Comparison of ENCODE assay signal across 24 cellular contexts in the genomic region with DNA sequence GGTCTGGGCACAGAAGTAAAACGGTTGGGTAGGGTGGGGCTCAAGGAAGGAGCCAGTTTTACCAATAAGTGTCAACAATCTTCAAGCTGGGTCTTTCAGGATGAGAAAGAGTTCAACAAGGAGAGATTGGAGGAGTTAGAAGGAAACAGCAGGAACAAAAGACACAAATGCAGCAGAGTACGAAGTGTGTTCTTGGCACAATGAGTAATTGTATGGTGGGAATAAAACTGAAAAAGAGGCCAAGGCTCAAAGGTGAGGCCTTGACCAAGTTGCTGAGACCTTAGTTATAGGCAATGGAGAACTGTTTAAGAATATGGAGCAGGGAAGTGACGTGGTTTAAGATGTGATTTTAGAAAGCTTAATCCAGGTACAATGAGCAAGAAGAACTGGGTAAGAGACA.
DNase-seq lines count a peak whose midpoint lies in the region; ATAC-seq, FAIRE-seq and TF ChIP-seq lines count a peak whose summit lies in the region.
"Had no signal": no experiment of that assay in that cellular context is flagged by ENCODE, and none has a peak within 500 bp of the region (broad histone marks: within the 10 kb centered on the region; RNA-seq: fewer than 3 reads in every experiment).

No MANE protein-coding gene starts in this region.

- FAIRE-seq in K562 (lab: Jason Lieb, UNC), result no peak
- FAIRE-seq: A549, GM12878, GM12892, GM18507 had no signal

- H3K36me3 ChIP-seq in K562 (ENCODE audit: control insufficient read depth, insufficient read depth, low read length) (no peaks in the 10 kb centered on the region), neural progenitor cell (peaks cover 3% of the 10 kb centered on the region), right lobe of liver (no peaks in the 10 kb centered on the region)
- H3K36me3 ChIP-seq: BLaER1 treated with 17β-estradiol and CSF1 and Interleukin-3, amounts not matched to agents 10 nM and 100 nM had no signal

- H2AFZ ChIP-seq in K562 (ENCODE audit: low read depth, low read length) (no peak overlapping the region), neural progenitor cell (replicated peaks) (peak overlapping the region; percentile 12)

- TF ChIP-seq RAD21 in K562 (CRISPR knock-in tag; conservative IDR thresholded peaks at IDR 0.05 in 1 of 2, IDR thresholded peaks at IDR 0.05 in 1 of 2), result no peak

- no peaks in the 10 kb centered on the region for H3K9me1 ChIP-seq in K562 (ENCODE audit: control insufficient read depth, insufficient read depth, low read length)

- intact Hi-C loops in K562 (cut with micrococcal nuclease), result no loop called here
- intact Hi-C loops in left colon (cut with DNase I, micrococcal nuclease), result no loop called here
- intact Hi-C loops in right lobe of liver (cut with DNase I), result no loop called here

- H3K27ac ChIP-seq in K562 (ENCODE audit: extremely low read depth, low read depth, low read length) (no peak overlapping the region), neural progenitor cell (no peak overlapping the region), right lobe of liver (no peak overlapping the region)
- H3K27ac ChIP-seq: 22Rv1; A549; BLaER1 treated with 17β-estradiol and CSF1 and Interleukin-3, amounts not matched to agents 10 nM and 100 nM; C4-2B had no signal

- DNase-seq in K562 (ENCODE audit: extremely low read depth in 1 of 4, low spot score in 3 of 4) (no peak), left colon (no peak), neural progenitor cell (ENCODE audit: low spot score) (no peak), NCI-H524 (lab: John Stamatoyannopoulos, UW) (no peak), NCI-H2196 (lab: John Stamatoyannopoulos, UW; ENCODE audit: unreplicated experiment) (no peak), right lobe of liver (no peak)
- DNase-seq: AML-193; CD4-positive, alpha-beta T cell; CD8-positive, alpha-beta T cell; DMS 273 treated with DMSO at 0.1 percent for 48 hours; DMS153; DMS53; DMS79; DND-41; EL; GDM1 had no signal

- CTCF ChIA-PET in K562 (lab: Yijun Ruan, JAX; ENCODE audit: low intra/inter-chr PET ratio), result no interaction called here

- WGBS in K562 (ENCODE audit: insufficient coverage, low coverage, missing lambda C conversion rate), result 2% methylated on average over 3 of the region's 3 CpGs
- WGBS in right lobe of liver (ENCODE audit: insufficient coverage, low coverage, low lambda C conversion rate, missing lambda C conversion rate), result 45% methylated on average over 3 of the region's 3 CpGs

- no peak overlapping the region for H3K27ac Mint-ChIP-seq in neural progenitor cell
- H3K27ac Mint-ChIP-seq: B cell; CD4-positive, alpha-beta T cell; CD8-positive, alpha-beta T cell had no signal

- H3K27me3 Mint-ChIP-seq in neural progenitor cell (ENCODE audit: insufficient read depth, low read depth), result peaks cover 3% of the 10 kb centered on the region
- H3K27me3 Mint-ChIP-seq: CD4-positive, alpha-beta T cell had no signal

- TF ChIP-seq EP300 in K562 (IDR thresholded peaks at IDR 0.05; ENCODE audit: low read length), result no peak

- H3F3A ChIP-seq in neural progenitor cell (ENCODE audit: low read depth), result no peaks in the 10 kb centered on the region

- TF ChIP-seq CTCF in K562 (IDR thresholded peaks at IDR 0.05 in 2 of 3, conservative IDR thresholded peaks at IDR 0.05 in 1 of 3; ENCODE audit: insufficient read depth in 2 of 3, low read depth in 1 of 3, low read length in 3 of 3) (no peak), neural progenitor cell (IDR thresholded peaks at IDR 0.05) (no peak), right lobe of liver (IDR thresholded peaks at IDR 0.05) (no peak)

- H3K9ac ChIP-seq in K562 (ENCODE audit: insufficient read depth in 1 of 2, low read depth in 2 of 2, low read length in 2 of 2) (no peak overlapping the region), neural progenitor cell (no peak overlapping the region)
- H3K9ac ChIP-seq: BLaER1 treated with 17β-estradiol and CSF1 and Interleukin-3, amounts not matched to agents 10 nM and 100 nM had no signal

- H3K36me3 Mint-ChIP-seq in neural progenitor cell, result no peaks in the 10 kb centered on the region
- H3K36me3 Mint-ChIP-seq: CD8-positive, alpha-beta T cell had no signal

- H3K9me3 ChIP-seq in K562 (replicated peaks; ENCODE audit: control insufficient read depth, insufficient read depth, low read depth, low read length) (no peaks in the 10 kb centered on the region), neural progenitor cell (ENCODE audit: low read depth) (peaks cover 7% of the 10 kb centered on the region), right lobe of liver (no peaks in the 10 kb centered on the region)
- H3K9me3 ChIP-seq: A549 had no signal

- H3K4me3 Mint-ChIP-seq in neural progenitor cell, result no peak overlapping the region
- H3K4me3 Mint-ChIP-seq: B cell; CD4-positive, alpha-beta T cell; CD8-positive, alpha-beta T cell had no signal

- in situ Hi-C loops in K562 (cut with MboI), result no loop called here

- no TSS peak for BruUV-seq in K562 (replicated peaks; lab: Mats Ljungman, UMichigan)

- H3K27me3 ChIP-seq in K562 (ENCODE audit: control insufficient read depth in 2 of 2, insufficient read depth in 2 of 2, low read length in 2 of 2), result no peaks in the 10 kb centered on the region; a peak in 1 of 5 replicates
- H3K27me3 ChIP-seq in neural progenitor cell, result no peaks in the 10 kb centered on the region
- H3K27me3 ChIP-seq in right lobe of liver, result no peaks in the 10 kb centered on the region
- H3K27me3 ChIP-seq: BLaER1 treated with 17β-estradiol and CSF1 and Interleukin-3, amounts not matched to agents 10 nM and 100 nM had no signal

- H3K4me2 ChIP-seq in K562 (ENCODE audit: insufficient read depth, low read length), result no peak overlapping the region
- H3K4me2 ChIP-seq in neural progenitor cell, result no peak overlapping the region
- H3K4me2 ChIP-seq: A549; BLaER1 treated with 17β-estradiol and CSF1 and Interleukin-3, amounts not matched to agents 10 nM and 100 nM had no signal

- no peaks in the 10 kb centered on the region for H4K20me1 ChIP-seq in K562 (replicated peaks; ENCODE audit: control insufficient read depth, insufficient read depth, low read length)
- H4K20me1 ChIP-seq in neural progenitor cell (ENCODE audit: low read depth), result no peaks in the 10 kb centered on the region
- H4K20me1 ChIP-seq: BLaER1 treated with 17β-estradiol and CSF1 and Interleukin-3, amounts not matched to agents 10 nM and 100 nM had no signal

- no peak for ATAC-seq in K562
- peak; percentile 83 for ATAC-seq in left colon
- no peak for ATAC-seq in right lobe of liver
- ATAC-seq: A549; CD8-positive, alpha-beta T cell; GM12878 had no signal

- no peak for TF ChIP-seq POLR2A in K562 (conservative IDR thresholded peaks at IDR 0.05)
- TF ChIP-seq POLR2A in right lobe of liver (IDR thresholded peaks at IDR 0.05), result no peak

- H3K4me1 Mint-ChIP-seq in neural progenitor cell, result no peaks in the 10 kb centered on the region
- H3K4me1 Mint-ChIP-seq: B cell had no signal

- POLR2A ChIA-PET in K562 (lab: Yijun Ruan, JAX), result no interaction called here

- H3K4me3 ChIP-seq in K562, result no peak overlapping the region
- H3K4me3 ChIP-seq in neural progenitor cell, result no peak overlapping the region
- no peak overlapping the region for H3K4me3 ChIP-seq in right lobe of liver
- H3K4me3 ChIP-seq: A549; BLaER1 treated with 17β-estradiol and CSF1 and Interleukin-3, amounts not matched to agents 10 nM and 100 nM; GM12878 had no signal

- peaks cover 23% of the 10 kb centered on the region for H3K9me3 Mint-ChIP-seq in neural progenitor cell
- H3K9me3 Mint-ChIP-seq: CD4-positive, alpha-beta T cell; CD8-positive, alpha-beta T cell had no signal

- no peaks in the 10 kb centered on the region for H3K79me2 ChIP-seq in K562 (ENCODE audit: control insufficient read depth, insufficient read depth, low read length)
- no peaks in the 10 kb centered on the region for H3K79me2 ChIP-seq in neural progenitor cell (ENCODE audit: low read depth)

- H3K4me1 ChIP-seq in K562 (replicated peaks in 1 of 2; ENCODE audit: control insufficient read depth in 2 of 2, insufficient read depth in 2 of 2, low read length in 2 of 2) (no peaks in the 10 kb centered on the region), neural progenitor cell (no peaks in the 10 kb centered on the region), right lobe of liver (no peaks in the 10 kb centered on the region)
- H3K4me1 ChIP-seq: A549; BLaER1 treated with 17β-estradiol and CSF1 and Interleukin-3, amounts not matched to agents 10 nM and 100 nM had no signal

TF ChIP-seq in K562, 482 proteins besides CTCF, POLR2A, EP300 and RAD21:
- TF ChIP-seq FOXA1 (IDR thresholded peaks at IDR 0.05; ENCODE audit: borderline replicate concordance) (no peak), TRIM24 (IDR thresholded peaks at IDR 0.05) (no peak), WHSC1 (IDR thresholded peaks at IDR 0.05; ENCODE audit: low read length) (no peak), MCM7 (IDR thresholded peaks at IDR 0.05) (no peak), TSC22D4 (tag; IDR thresholded peaks at IDR 0.05) (0 out of 2 replicates have a peak, but pooled peaks have one; percentile 50)
